In genomic region chr16:8866884-8867482, GRCh38 we compare ENCODE assay signal across 8 cellular contexts. TPM values are rescaled to one million over a fixed set of nuclear protein-coding genes. Genes with fewer than 3 reads are reported as not detected.
DNase-seq lines count a peak whose midpoint lies in the region; ATAC-seq and TF ChIP-seq lines count a peak whose summit lies in the region.

No MANE protein-coding gene starts in this region.

- no peaks in the 10 kb centered on the region for H3K36me3 ChIP-seq in lung (ENCODE audit: control insufficient read depth in 2 of 2, insufficient read depth in 2 of 2, low read length in 2 of 2)
- no peaks in the 10 kb centered on the region for H3K36me3 ChIP-seq in upper lobe of left lung

- in situ Hi-C loops in astrocyte of the spinal cord (cut with HindIII; ENCODE audit: low sequenced_read_pairs), result no loop called here

- CTCF ChIA-PET in activated naive CD4-positive, alpha-beta T cell treated with anti-CD3 and anti-CD28 coated beads for 36 hours (lab: Charles Lee), result no interaction called here

- peak overlapping the region; percentile 75 for H3K4me3 ChIP-seq in astrocyte of the spinal cord (ENCODE audit: low read depth, low read length)
- peak overlapping the region; percentile 66 for H3K4me3 ChIP-seq in lung
- peak overlapping the region; percentile 82 to 94 (median 91) for H3K4me3 ChIP-seq in upper lobe of left lung

- H3K27me3 ChIP-seq in lung (ENCODE audit: control insufficient read depth, insufficient read depth) (no peaks in the 10 kb centered on the region), upper lobe of left lung (no peaks in the 10 kb centered on the region)

- peak in 2 of 4 donors; percentile 30 to 62 for TF ChIP-seq EP300 in upper lobe of left lung (IDR thresholded peaks at IDR 0.05)

- peak overlapping the region; percentile 83 for H3K27ac Mint-ChIP-seq in activated naive CD4-positive, alpha-beta T cell treated with anti-CD3 and anti-CD28 coated beads for 36 hours

- no peak for DNase-seq in activated naive CD4-positive, alpha-beta T cell treated with anti-CD3 and anti-CD28 coated beads for 36 hours
- DNase-seq in activated naive CD4-positive, alpha-beta T cell treated with anti-CD3 and anti-CD28 coated beads, Interleukin-2, amount 50 U/mL, for 16 hours, result no peak
- DNase-seq in astrocyte of the spinal cord (ENCODE audit: low read depth, low spot score) (no peak), lung (ENCODE audit: low spot score) (no peak), upper lobe of left lung (no peak), NCI-H1694 (lab: John Stamatoyannopoulos, UW) (no peak), superior temporal gyrus (ENCODE audit: extremely low spot score) (no peak)

- H3K27me3 Mint-ChIP-seq in activated naive CD4-positive, alpha-beta T cell treated with anti-CD3 and anti-CD28 coated beads for 36 hours (ENCODE audit: low read depth), result no peaks in the 10 kb centered on the region

- peak overlapping the region; percentile 89 for H3K4me3 Mint-ChIP-seq in activated naive CD4-positive, alpha-beta T cell treated with anti-CD3 and anti-CD28 coated beads for 36 hours

- no peaks in the 10 kb centered on the region for H3K9me3 ChIP-seq in lung (ENCODE audit: control insufficient read depth in 2 of 2, insufficient read depth in 1 of 2, low read length in 1 of 2)
- no peaks in the 10 kb centered on the region for H3K9me3 ChIP-seq in upper lobe of left lung

- peaks cover 5% of the 10 kb centered on the region for H3K36me3 Mint-ChIP-seq in activated naive CD4-positive, alpha-beta T cell treated with anti-CD3 and anti-CD28 coated beads for 36 hours (ENCODE audit: low read depth)

- intact Hi-C loops in activated naive CD4-positive, alpha-beta T cell treated with anti-CD3 and anti-CD28 coated beads for 36 hours (cut with micrococcal nuclease), result loop anchor here (5.0 kb wide), 1 partner anchor 300 kb away; no protein-coding TSS in a partner anchor

- no peak for TF ChIP-seq CTCF in astrocyte of the spinal cord (IDR thresholded peaks at IDR 0.05; ENCODE audit: low read depth, low read length)
- TF ChIP-seq CTCF in lung (IDR thresholded peaks at IDR 0.05; ENCODE audit: control extremely low read depth, extremely low read depth), result no peak
- TF ChIP-seq CTCF in upper lobe of left lung (IDR thresholded peaks at IDR 0.05), result peak in 1 of 6 experiments; percentile 4

- H3K9me3 Mint-ChIP-seq in activated naive CD4-positive, alpha-beta T cell treated with anti-CD3 and anti-CD28 coated beads for 36 hours, result no peaks in the 10 kb centered on the region

- H3K27ac ChIP-seq in lung (ENCODE audit: low read depth in 1 of 2, low read length in 1 of 2) (peak overlapping the region; percentile 67 to 87), upper lobe of left lung (peak overlapping the region; percentile 87 to 97 (median 89))

- WGBS in lung, 2 donors, result 15 to 23% methylated on average over 32 of the region's 32 CpGs
- 12 to 18% methylated on average over 12 to 20 of the region's 32 CpGs for WGBS in upper lobe of left lung, 2 donors

- H3K4me1 Mint-ChIP-seq in activated naive CD4-positive, alpha-beta T cell treated with anti-CD3 and anti-CD28 coated beads for 36 hours (ENCODE audit: low read depth), result peaks cover 36% of the 10 kb centered on the region

- ATAC-seq in lung (ENCODE audit: insufficient read depth, low FRiP score) (no peak), upper lobe of left lung (ENCODE audit: low FRiP score in 2 of 2) (no peak), HG03095 (IDR thresholded peaks at IDR 0.05; ENCODE audit: unreplicated experiment) (no peak)

- TF ChIP-seq POLR2A in upper lobe of left lung (IDR thresholded peaks at IDR 0.05), result no peak

- H3K4me1 ChIP-seq in lung (ENCODE audit: control insufficient read depth in 2 of 2, insufficient read depth in 2 of 2, low read length in 2 of 2) (peaks cover 0 to 33% of the 10 kb centered on the region in 2 donors), upper lobe of left lung (peaks cover 60 to 78% (median 61%) of the 10 kb centered on the region in 4 donors)

RNA-seq across cellular contexts. Expression of gene CARHSP1, which starts 1.8 kb away (rescaled TPM):
- total RNA-seq in activated naive CD4-positive, alpha-beta T cell treated with anti-CD3 and anti-CD28 coated beads for 36 hours, result 10 to 100 TPM; 46.5 to 49.6 TPM
- 10 to 100 TPM; 68.4 to 90.4 TPM for total RNA-seq in lung
- polyA plus RNA-seq in lung, result 100 to 1,000 TPM; 115 to 148 TPM
- total RNA-seq in upper lobe of left lung, result 100 to 1,000 TPM in 1 of 6 donors, 10 to 100 TPM in 5; 33.5 to 102 (median 75.3) TPM

RNA-seq across cellular contexts. Expression of gene LITAFD, which starts 15.2 kb away (rescaled TPM):
- total RNA-seq in activated naive CD4-positive, alpha-beta T cell treated with anti-CD3 and anti-CD28 coated beads for 36 hours, result not detected
- total RNA-seq in lung (not detected), upper lobe of left lung (not detected)
- not detected for polyA plus RNA-seq in lung
